Comparison of ENCODE assay signal across 10 cellular contexts in genomic region chr20:1001981-1002681, GRCh38. TPM values are rescaled to one million over a fixed set of nuclear protein-coding genes. Genes with fewer than 3 reads are reported as not detected.
DNase-seq lines count a peak whose midpoint lies in the region; ATAC-seq and TF ChIP-seq lines count a peak whose summit lies in the region.
"Had no signal": no experiment of that assay in that cellular context is flagged by ENCODE, and none has a peak within 500 bp of the region (broad histone marks: within the 10 kb centered on the region; RNA-seq: fewer than 3 reads in every experiment).

RSPO4 (minus strand) TSS chr20:1002311; CDS start chr20:1002164, 147 bp downstream.

- ATAC-seq in foreskin keratinocyte, result peak; percentile 16

- H2AFZ ChIP-seq in parathyroid adenoma, result peak within 1 kb of the TSS; percentile 85

- peak; percentile 41 for DNase-seq in NCI-H146 (lab: John Stamatoyannopoulos, UW)
- no peak for DNase-seq in NCI-H146 treated with DMSO at 0.1 percent for 48 hours (lab: John Stamatoyannopoulos, UW; ENCODE audit: unreplicated experiment)
- DNase-seq in NCI-H2227 treated with DMSO at 0.1 percent for 48 hours (lab: John Stamatoyannopoulos, UW), result peak; percentile 34
- no peak for DNase-seq in foreskin keratinocyte
- no peak for DNase-seq in pons (ENCODE audit: low spot score)
- no peak for DNase-seq in HuH-7.5 (ENCODE audit: low spot score)
- no peak for DNase-seq in SHP77 treated with DMSO at 0.1 percent for 48 hours (lab: John Stamatoyannopoulos, UW)
- DNase-seq: NCI-H2029, transverse colon had no signal

- H3K9ac ChIP-seq in parathyroid adenoma, result no peak within 1 kb of the TSS

- H3K27me3 ChIP-seq in foreskin keratinocyte (peaks cover 48% of the 10 kb centered on the region), parathyroid adenoma (ENCODE audit: control insufficient read depth, insufficient read depth, low read length) (no peaks in the 10 kb centered on the region)

- TF ChIP-seq CTCF in foreskin keratinocyte (conservative IDR thresholded peaks at IDR 0.05), result no peak
- TF ChIP-seq CTCF in parathyroid adenoma (IDR thresholded peaks at IDR 0.05), result no peak

- H3K4me1 ChIP-seq in foreskin keratinocyte (no peaks in the 10 kb centered on the region), parathyroid adenoma (peaks cover 3% of the 10 kb centered on the region)

- H3K9me3 ChIP-seq in parathyroid adenoma (ENCODE audit: control insufficient read depth, low read length), result no peaks in the 10 kb centered on the region
- H3K9me3 ChIP-seq: transverse colon had no signal

- no peaks in the 10 kb centered on the region for H3K36me3 ChIP-seq in parathyroid adenoma (ENCODE audit: control insufficient read depth, insufficient read depth, low read length)
- H3K36me3 ChIP-seq: transverse colon had no signal

- H3K4me2 ChIP-seq in parathyroid adenoma (ENCODE audit: low read length), result peak within 1 kb of the TSS; percentile 39

- H3K4me3 ChIP-seq in parathyroid adenoma (ENCODE audit: low read depth, low read length), result no peak within 1 kb of the TSS

- H3K27ac ChIP-seq in foreskin keratinocyte, result no peak within 1 kb of the TSS
- H3K27ac ChIP-seq in parathyroid adenoma, result no peak within 1 kb of the TSS
- H3K27ac ChIP-seq: transverse colon had no signal

- H3K79me2 ChIP-seq in parathyroid adenoma, result no peaks in the 10 kb centered on the region

RNA-seq across cellular contexts. Expression of gene RSPO4, which starts in this region (rescaled TPM):
- not detected in 2 replicates for total RNA-seq in foreskin keratinocyte
- polyA plus RNA-seq in foreskin keratinocyte, result 0.07 TPM in 1 of 2 replicates, not detected in the other
- total RNA-seq: transverse colon had no signal

Comparison
In these comparisons a context has a peak if more than half of its experiments do, and no peak if none do; other contexts are left out.
1. DNase-seq: peak in NCI-H146 (single experiment) and NCI-H2227 treated with DMSO at 0.1 percent for 48 hours (single experiment); none in NCI-H146 treated with DMSO at 0.1 percent for 48 hours (single experiment), foreskin keratinocyte (0 of 2), pons (single experiment), HuH-7.5 (single experiment) and SHP77 treated with DMSO at 0.1 percent for 48 hours (single experiment).
2. Peak in ATAC-seq in foreskin keratinocyte; RNA of the gene not detected or under 1 TPM.